23 cellular contexts compared by ENCODE assay signal in genomic region chr20:33660685-33661058, GRCh38. TPM values are rescaled to one million over a fixed set of nuclear protein-coding genes. Genes with fewer than 3 reads are reported as not detected.
DNase-seq lines count a peak whose midpoint lies in the region; ATAC-seq and TF ChIP-seq lines count a peak whose summit lies in the region.
"Had no signal": no experiment of that assay in that cellular context is flagged by ENCODE, and none has a peak within 500 bp of the region (broad histone marks: within the 10 kb centered on the region; RNA-seq: fewer than 3 reads in every experiment).

No MANE protein-coding gene starts in this region.

- H3K27ac ChIP-seq in lower lobe of right lung, result no peak overlapping the region
- H3K27ac ChIP-seq: A549, C4-2B, GM23248 had no signal

- DNase-seq in stimulated activated CD4-positive, alpha-beta T cell treated with anti-CD3 and anti-CD28 coated beads, Interleukin-1b, Interleukin-23, amount 100 ng/mL, for 48 hours, result peak; percentile 1
- no peak for DNase-seq in stimulated activated CD4-positive, alpha-beta T cell treated with anti-CD3 and anti-CD28 coated beads, Interleukin-2, amount 100 ng/mL, for 24 hours
- DNase-seq in lower lobe of right lung, result peak; percentile 25
- no peak for DNase-seq in middle frontal gyrus (ENCODE audit: extremely low spot score, low spot score)
- DNase-seq: AML-193; CD8-positive, alpha-beta T cell; GM23248; KG1; MG63; NCI-H1105 treated with DMSO at 0.1 percent for 48 hours; NCI-H146; NCI-H1930; NCI-H2107; NCI-H524; NCI-H748 treated with DMSO at 0.1 percent for 48 hours; RPMI8226; SHP77 had no signal

- ATAC-seq in lower lobe of right lung (no peak), HG03565 (IDR thresholded peaks at IDR 0.05; ENCODE audit: unreplicated experiment) (no peak)
- ATAC-seq: A549; CD8-positive, alpha-beta T cell had no signal

- TF ChIP-seq CTCF in lower lobe of right lung (IDR thresholded peaks at IDR 0.05), result no peak

- H3K36me3 ChIP-seq in lower lobe of right lung, result peaks cover 24% of the 10 kb centered on the region
- H3K36me3 ChIP-seq: MG63 had no signal

- peaks cover 24% of the 10 kb centered on the region for H3K4me1 ChIP-seq in lower lobe of right lung

- H3K4me3 ChIP-seq in lower lobe of right lung, result no peak overlapping the region
- H3K4me3 ChIP-seq: A549, GM23248, MG63 had no signal

- no peaks in the 10 kb centered on the region for H3K9me3 ChIP-seq in lower lobe of right lung
- H3K9me3 ChIP-seq: A549, Caco-2, MG63 had no signal

- intact Hi-C loops in lower lobe of right lung (cut with DNase I), result no loop called here

- H3K27me3 ChIP-seq in lower lobe of right lung (ENCODE audit: low read depth), result no peaks in the 10 kb centered on the region
- H3K27me3 ChIP-seq: MG63 had no signal

RNA-seq across cellular contexts. Expression of gene C20orf144, which starts 1.5 kb away (rescaled TPM):
- total RNA-seq in lower lobe of right lung, result not detected
- total RNA-seq: GM23248, H7, SK-MEL-5 had no signal

RNA-seq across cellular contexts. Expression of gene ACTL10, which starts 6.1 kb away (rescaled TPM):
- 1.3 TPM for total RNA-seq in lower lobe of right lung
- total RNA-seq: SK-MEL-5 had no signal

RNA-seq across cellular contexts. Expression of gene NECAB3, which starts 13.6 kb away (rescaled TPM):
- total RNA-seq in lower lobe of right lung, result 60.3 TPM

RNA-seq across cellular contexts. Expression of gene E2F1, which starts 25.5 kb away (rescaled TPM):
- 3.9 TPM for total RNA-seq in lower lobe of right lung

RNA-seq across cellular contexts. Expression of gene PXMP4, which starts 59.4 kb away (rescaled TPM):
- total RNA-seq in lower lobe of right lung, result 60.5 TPM

Comparison
In these comparisons a context has a peak if more than half of its experiments do, and no peak if none do; other contexts are left out.
1. DNase-seq: peak in stimulated activated CD4-positive, alpha-beta T cell treated with anti-CD3 and anti-CD28 coated beads, Interleukin-1b, Interleukin-23, amount 100 ng/mL, for 48 hours (single experiment) and lower lobe of right lung (single experiment); none in stimulated activated CD4-positive, alpha-beta T cell treated with anti-CD3 and anti-CD28 coated beads, Interleukin-2, amount 100 ng/mL, for 24 hours (0 of 2) and middle frontal gyrus (single experiment).